ENCODE assay signal across 21 cellular contexts in genomic region chr2:46071074-46071473, GRCh38.
"Had no signal": no experiment of that assay in that cellular context is flagged by ENCODE, and none has a peak within 500 bp of the region (broad histone marks: within the 10 kb centered on the region; RNA-seq: fewer than 3 reads in every experiment).

No MANE protein-coding gene starts in this region.

- H3K27ac Mint-ChIP-seq: T-cell had no signal

- H3K9me3 Mint-ChIP-seq: T-cell had no signal

- DNase-seq: KBM-7, MV-4-11, NCI-H1048, NCI-H1105, NCI-H1417, NCI-H1436 treated with DMSO at 0.1 percent for 48 hours, NCI-H1694, NCI-H187 treated with DMSO at 0.1 percent for 48 hours, NCI-H2081, NCI-H2107, NCI-H226, NCI-H446, NCI-H510A, NCI-H524 treated with DMSO at 0.1 percent for 48 hours, NCI-H69, NCI-H774, SHP77, SW 1271, T-cell had no signal

- ATAC-seq: Panc1, T-cell had no signal

- H3K27ac ChIP-seq: RWPE1 had no signal

- H3K4me3 Mint-ChIP-seq: T-cell had no signal
